Comparison of ENCODE assay signal across 11 cellular contexts in genomic region chrX:156008379-156008778, GRCh38. TPM values are rescaled to one million over a fixed set of nuclear protein-coding genes. Genes with fewer than 3 reads are reported as not detected.
DNase-seq lines count a peak whose midpoint lies in the region; ATAC-seq, FAIRE-seq and TF ChIP-seq lines count a peak whose summit lies in the region.
"Not testable (repeated sequence)": the region's sequence is repeated elsewhere in the genome, so short reads cannot be mapped to it uniquely, and the experiment has no call there.
"Had no signal": no experiment of that assay in that cellular context is flagged by ENCODE, and none has a peak within 500 bp of the region (broad histone marks: within the 10 kb centered on the region; RNA-seq: fewer than 3 reads in every experiment).

No MANE protein-coding gene starts in this region.

- H3K4me2 ChIP-seq in BLaER1: peak overlapping the region; percentile 71

- not testable (repeated sequence) for H3K27me3 ChIP-seq in BLaER1; WERI-Rb-1 (ENCODE audit: insufficient read depth, low read depth, severe bottlenecking); bronchial epithelial cell (ENCODE audit: control insufficient read depth, insufficient read depth, low read length)

- H3K4me1 ChIP-seq in BLaER1: peaks cover 48% of the 10 kb centered on the region

- intact Hi-C loops in left colon (cut with DNase I, micrococcal nuclease): not testable (repeated sequence)

- H3K4me3 Mint-ChIP-seq in osteocyte (ENCODE audit: unreplicated experiment); stimulated activated naive B cell treated with anti-CD40 and anti-IgM and Interleukin-4, amounts not matched to agents 10 μg/mL and 1 μg/mL and 100 μg/mL, for 72 hours: not testable (repeated sequence)

- not testable (repeated sequence) for H3K36me3 ChIP-seq in BLaER1; WERI-Rb-1; bronchial epithelial cell (ENCODE audit: control insufficient read depth, insufficient read depth, low read length)

- not testable (repeated sequence) for TF ChIP-seq CTCF in D721Med (IDR thresholded peaks at IDR 0.05; ENCODE audit: insufficient read depth, missing control alignments); WERI-Rb-1 (IDR thresholded peaks at IDR 0.05; ENCODE audit: low read depth, low read length); bronchial epithelial cell (IDR thresholded peaks at IDR 0.05; ENCODE audit: insufficient read depth, low read length, severe bottlenecking); osteocyte (IDR thresholded peaks at IDR 0.05)

- peak; percentile 41 for ATAC-seq in left colon
- peak; percentile 33 to 39 for ATAC-seq in stimulated activated naive B cell treated with anti-CD40 and anti-IgM and Interleukin-4, amounts not matched to agents 10 μg/mL and 1 μg/mL and 100 μg/mL, for 72 hours (replicated peaks)

- H3K36me3 Mint-ChIP-seq in osteocyte (ENCODE audit: unreplicated experiment); stimulated activated naive B cell treated with anti-CD40 and anti-IgM and Interleukin-4, amounts not matched to agents 10 μg/mL and 1 μg/mL and 100 μg/mL, for 72 hours: not testable (repeated sequence)

- H3K9me3 ChIP-seq in BLaER1; WERI-Rb-1 (ENCODE audit: severe bottlenecking): not testable (repeated sequence)

- not testable (repeated sequence) for H3K4me1 Mint-ChIP-seq in osteocyte (ENCODE audit: unreplicated experiment); stimulated activated naive B cell treated with anti-CD40 and anti-IgM and Interleukin-4, amounts not matched to agents 10 μg/mL and 1 μg/mL and 100 μg/mL, for 72 hours

- H3K4me3 ChIP-seq in BLaER1; WERI-Rb-1 (ENCODE audit: low read depth, low read length); bronchial epithelial cell (ENCODE audit: low read depth, low read length): not testable (repeated sequence)

- H4K20me1 ChIP-seq in BLaER1: not testable (repeated sequence)

- peak overlapping the region; percentile 70 for H3K27ac ChIP-seq in BLaER1
- not testable (repeated sequence) for H3K27ac ChIP-seq in WERI-Rb-1

- H3K27ac Mint-ChIP-seq in osteocyte (ENCODE audit: unreplicated experiment); stimulated activated naive B cell treated with anti-CD40 and anti-IgM and Interleukin-4, amounts not matched to agents 10 μg/mL and 1 μg/mL and 100 μg/mL, for 72 hours: not testable (repeated sequence)

- H3K9ac ChIP-seq in BLaER1: not testable (repeated sequence)

- not testable (repeated sequence) for H3K9me3 Mint-ChIP-seq in osteocyte (ENCODE audit: unreplicated experiment); stimulated activated naive B cell treated with anti-CD40 and anti-IgM and Interleukin-4, amounts not matched to agents 10 μg/mL and 1 μg/mL and 100 μg/mL, for 72 hours

- peak; percentile 6 for FAIRE-seq in D721Med (lab: Jason Lieb, UNC)
- FAIRE-seq in bronchial epithelial cell (lab: Jason Lieb, UNC): peak; percentile 47

- DNase-seq in D721Med (ENCODE audit: insufficient read length, low spot score); bronchial epithelial cell (ENCODE audit: low read depth); left colon; stimulated activated naive B cell treated with anti-CD40 and anti-IgM and Interleukin-4, amounts not matched to agents 10 μg/mL and 1 μg/mL and 100 μg/mL, for 72 hours: not testable (repeated sequence)
- DNase-seq in WERI-Rb-1 (peak; percentile 68), osteocyte (ENCODE audit: extremely low spot score, unreplicated experiment) (peak; percentile 71)

- not testable (repeated sequence) for H3K27me3 Mint-ChIP-seq in osteocyte (ENCODE audit: unreplicated experiment); stimulated activated naive B cell treated with anti-CD40 and anti-IgM and Interleukin-4, amounts not matched to agents 10 μg/mL and 1 μg/mL and 100 μg/mL, for 72 hours

RNA-seq across cellular contexts. Expression of gene IL9R, which starts 10.9 kb away (rescaled TPM):
- total RNA-seq in bronchial epithelial cell (0.13 TPM in 1 of 2 replicates, not detected in the other), left colon (under 1 TPM in 1 of 2 donors, not detected in 1; 0.73 TPM), osteocyte (not detected in 2 replicates)
- total RNA-seq: Caco-2, Calu3, Daoy, G401 had no signal
